Comparison of ENCODE assay signal across 10 cellular contexts in genomic region chr4:83240379-83240875, GRCh38. TPM values are rescaled to one million over a fixed set of nuclear protein-coding genes. Genes with fewer than 3 reads are reported as not detected.
A peak's percentile ranks its signal among the peaks of the same experiment; 100 is the strongest.
DNase-seq lines count a peak whose midpoint lies in the region; ATAC-seq and TF ChIP-seq lines count a peak whose summit lies in the region.
"Had no signal": no experiment of that assay in that cellular context is flagged by ENCODE, and none has a peak within 500 bp of the region (broad histone marks: within the 10 kb centered on the region; RNA-seq: fewer than 3 reads in every experiment).

No MANE protein-coding gene starts in this region.

- TF ChIP-seq POLR2A in transverse colon (IDR thresholded peaks at IDR 0.05) = no peak

- no peak overlapping the region for H3K9ac ChIP-seq in colonic mucosa (ENCODE audit: low read depth in 2 of 2, low read length in 2 of 2)

- TF ChIP-seq CTCF in right atrium auricular region (IDR thresholded peaks at IDR 0.05) = no peak
- TF ChIP-seq CTCF in transverse colon (IDR thresholded peaks at IDR 0.05) = no peak
- no peak for TF ChIP-seq CTCF in brain microvascular endothelial cell (IDR thresholded peaks at IDR 0.05; ENCODE audit: low read depth, low read length, missing control alignments)
- no peak for TF ChIP-seq CTCF in colonic mucosa (IDR thresholded peaks at IDR 0.05)

- peaks cover 7% of the 10 kb centered on the region for H3K36me3 Mint-ChIP-seq in stimulated activated effector memory CD8-positive, alpha-beta T cell treated with anti-CD3 and anti-CD28 coated beads, Interleukin-12 subunit alpha, Interleukin-12 subunit beta, amount 100 ng/mL, for 72 hours

- H3K4me3 Mint-ChIP-seq in stimulated activated effector memory CD8-positive, alpha-beta T cell treated with anti-CD3 and anti-CD28 coated beads, Interleukin-12 subunit alpha, Interleukin-12 subunit beta, amount 100 ng/mL, for 72 hours = no peak overlapping the region

- ATAC-seq in Right ventricle myocardium inferior = peak; percentile 42
- peak; percentile 87 for ATAC-seq in HG02884 (IDR thresholded peaks at IDR 0.05; ENCODE audit: unreplicated experiment)
- ATAC-seq in stimulated activated effector memory CD8-positive, alpha-beta T cell treated with anti-CD3 and anti-CD28 coated beads, Interleukin-12 subunit alpha, Interleukin-12 subunit beta, amount 100 ng/mL, for 72 hours = no peak

- in situ Hi-C loops in transverse colon (cut with MboI; ENCODE audit: low pct_ligation_motif_present in 1 of 4, low pct_unique_long_range_greater_than_20kb in 1 of 4, low sequenced_read_pairs in 3 of 4) (no loop called here), brain microvascular endothelial cell (cut with HindIII; ENCODE audit: low pct_ligation_motif_present, low sequenced_read_pairs) (no loop called here)

- H3K27ac Mint-ChIP-seq in stimulated activated effector memory CD8-positive, alpha-beta T cell treated with anti-CD3 and anti-CD28 coated beads, Interleukin-12 subunit alpha, Interleukin-12 subunit beta, amount 100 ng/mL, for 72 hours = no peak overlapping the region

- no peak for DNase-seq in Right ventricle myocardium inferior (ENCODE audit: missing footprints)
- DNase-seq in right atrium auricular region (ENCODE audit: low spot score) = no peak
- peak; percentile 59 for DNase-seq in NAMALWA (ENCODE audit: low spot score)
- DNase-seq in transverse colon = no peak
- no peak for DNase-seq in brain microvascular endothelial cell
- DNase-seq in colonic mucosa = no peak
- no peak for DNase-seq in stimulated activated effector memory CD8-positive, alpha-beta T cell treated with anti-CD3 and anti-CD28 coated beads, Interleukin-12 subunit alpha, Interleukin-12 subunit beta, amount 100 ng/mL, for 72 hours (ENCODE audit: low spot score in 2 of 2)
- DNase-seq: ACHN; activated effector memory CD4-positive, alpha-beta T cell treated with anti-CD3 and anti-CD28 coated beads, Interleukin-2, amount 50 U/mL, for 16 hours had no signal

- H3K9me3 Mint-ChIP-seq in stimulated activated effector memory CD8-positive, alpha-beta T cell treated with anti-CD3 and anti-CD28 coated beads, Interleukin-12 subunit alpha, Interleukin-12 subunit beta, amount 100 ng/mL, for 72 hours = no peaks in the 10 kb centered on the region

- no peaks in the 10 kb centered on the region for H3K9me3 ChIP-seq in right atrium auricular region
- H3K9me3 ChIP-seq in transverse colon = no peaks in the 10 kb centered on the region
- no peaks in the 10 kb centered on the region for H3K9me3 ChIP-seq in colonic mucosa

- WGBS in transverse colon (ENCODE audit: low coverage in 1 of 2), 2 donors = 36 to 46% methylated on average over 3 to 4 of the region's 4 CpGs

- intact Hi-C loops in Right ventricle myocardium inferior (cut with DNase I) (no loop called here), transverse colon (cut with DNase I; ENCODE audit: low total_unique reads) (no loop called here), colonic mucosa (cut with DNase I) (no loop called here)

- H3K4me3 ChIP-seq in right atrium auricular region (no peak overlapping the region), transverse colon (no peak overlapping the region), brain microvascular endothelial cell (ENCODE audit: low read depth, low read length) (no peak overlapping the region), colonic mucosa (no peak overlapping the region)

- H3K4me1 Mint-ChIP-seq in stimulated activated effector memory CD8-positive, alpha-beta T cell treated with anti-CD3 and anti-CD28 coated beads, Interleukin-12 subunit alpha, Interleukin-12 subunit beta, amount 100 ng/mL, for 72 hours = peaks cover 34% of the 10 kb centered on the region

- no peaks in the 10 kb centered on the region for H3K4me1 ChIP-seq in right atrium auricular region
- peaks cover 0 to 23% (median 3%) of the 10 kb centered on the region in 4 donors for H3K4me1 ChIP-seq in transverse colon
- H3K4me1 ChIP-seq in colonic mucosa = no peaks in the 10 kb centered on the region

- H3K27me3 ChIP-seq in right atrium auricular region (no peaks in the 10 kb centered on the region), transverse colon (no peaks in the 10 kb centered on the region), brain microvascular endothelial cell (replicated peaks) (no peaks in the 10 kb centered on the region), colonic mucosa (no peaks in the 10 kb centered on the region)

- H3K36me3 ChIP-seq in right atrium auricular region (no peaks in the 10 kb centered on the region), transverse colon (no peaks in the 10 kb centered on the region), brain microvascular endothelial cell (replicated peaks) (no peaks in the 10 kb centered on the region), colonic mucosa (no peaks in the 10 kb centered on the region)

- TF ChIP-seq EP300 in transverse colon (IDR thresholded peaks at IDR 0.05; ENCODE audit: low read depth) = no peak

- H3K27ac ChIP-seq in right atrium auricular region (no peak overlapping the region), transverse colon (peak overlapping the region in 3 of 4 donors; percentile 6 to 41 (median 21)), brain microvascular endothelial cell (no peak overlapping the region), colonic mucosa (no peak overlapping the region)

RNA-seq across cellular contexts. Expression of gene COQ2, which starts 44.2 kb away (rescaled TPM):
- total RNA-seq in Right ventricle myocardium inferior (27.3 TPM), right atrium auricular region (10 to 100 TPM; 12.0 to 15.1 TPM), transverse colon (10 to 100 TPM in 3 of 4 donors, under 1 TPM in 1; 0.75 to 14.4 (median 12.2) TPM), colonic mucosa (10 to 100 TPM; 23.4 to 28.3 TPM)

Comparison
In these comparisons a context has a peak if more than half of its experiments do, and no peak if none do; other contexts are left out.
1. H3K27ac ChIP-seq: peak in transverse colon (3 of 4); none in right atrium auricular region (0 of 2), brain microvascular endothelial cell (single experiment) and colonic mucosa (single experiment).